Comparison of ENCODE assay signal across 9 cellular contexts in genomic region chr1:226687476-226687875, GRCh38. TPM values are rescaled to one million over a fixed set of nuclear protein-coding genes. Genes with fewer than 3 reads are reported as not detected.
DNase-seq lines count a peak whose midpoint lies in the region; ATAC-seq and TF ChIP-seq lines count a peak whose summit lies in the region.
"Had no signal": no experiment of that assay in that cellular context is flagged by ENCODE, and none has a peak within 500 bp of the region (broad histone marks: within the 10 kb centered on the region; RNA-seq: fewer than 3 reads in every experiment).

No MANE protein-coding gene starts in this region.

- H3K36me3 ChIP-seq in right atrium auricular region: no peaks in the 10 kb centered on the region
- peaks cover 0 to 4% (median 0%) of the 10 kb centered on the region in 5 donors for H3K36me3 ChIP-seq in subcutaneous abdominal adipose tissue (ENCODE audit: control insufficient read depth in 5 of 5, insufficient read depth in 5 of 5, low read length in 5 of 5)
- H3K36me3 ChIP-seq in colonic mucosa: no peaks in the 10 kb centered on the region

- peak overlapping the region in 1 of 5 donors; percentile 2 for H3K9ac ChIP-seq in subcutaneous abdominal adipose tissue (ENCODE audit: low read length in 5 of 5)
- H3K9ac ChIP-seq in colonic mucosa (ENCODE audit: low read depth in 2 of 2, low read length in 2 of 2): no peak overlapping the region

- peaks cover 24% of the 10 kb centered on the region for H3K4me1 Mint-ChIP-seq in type B pancreatic cell (ENCODE audit: unreplicated experiment)

- no peaks in the 10 kb centered on the region for H3K9me3 ChIP-seq in right atrium auricular region
- no peaks in the 10 kb centered on the region for H3K9me3 ChIP-seq in subcutaneous abdominal adipose tissue (ENCODE audit: control insufficient read depth in 5 of 5, low read length in 5 of 5)
- H3K9me3 ChIP-seq in colonic mucosa: no peaks in the 10 kb centered on the region

- H3K4me3 ChIP-seq in right atrium auricular region: no peak overlapping the region
- H3K4me3 ChIP-seq in subcutaneous abdominal adipose tissue (ENCODE audit: low read depth in 1 of 5, low read length in 5 of 5): no peak overlapping the region
- no peak overlapping the region for H3K4me3 ChIP-seq in colonic mucosa

- peaks cover 25% of the 10 kb centered on the region for H3K36me3 Mint-ChIP-seq in type B pancreatic cell

- H3K4me1 ChIP-seq in right atrium auricular region: peaks cover 0 to 95% of the 10 kb centered on the region in 2 donors
- H3K4me1 ChIP-seq in subcutaneous abdominal adipose tissue (ENCODE audit: control insufficient read depth in 5 of 5, insufficient read depth in 5 of 5, low read length in 5 of 5): peaks cover 11 to 100% (median 81%) of the 10 kb centered on the region in 5 donors
- H3K4me1 ChIP-seq in colonic mucosa: peaks cover 4% of the 10 kb centered on the region

- TF ChIP-seq CTCF in right atrium auricular region (IDR thresholded peaks at IDR 0.05) (peak in 1 of 2 donors; percentile 54), type B pancreatic cell (conservative IDR thresholded peaks at IDR 0.05) (no peak), colonic mucosa (IDR thresholded peaks at IDR 0.05) (no peak)

- no peaks in the 10 kb centered on the region for H3K9me3 Mint-ChIP-seq in type B pancreatic cell

- DNase-seq in DMS 273 (lab: John Stamatoyannopoulos, UW; ENCODE audit: unreplicated experiment) (peak; percentile 39), DMS 273 treated with DMSO at 0.1 percent for 48 hours (lab: John Stamatoyannopoulos, UW) (no peak), activated T-cell treated with anti-CD3 and anti-CD28 coated beads for 24 hours (ENCODE audit: low read depth) (peak; percentile 36), right atrium auricular region (ENCODE audit: low spot score) (no peak), type B pancreatic cell (ENCODE audit: extremely low spot score, unreplicated experiment) (no peak), colonic mucosa (no peak)

- H3K27me3 Mint-ChIP-seq in type B pancreatic cell: no peaks in the 10 kb centered on the region

- no peaks in the 10 kb centered on the region for H3K27me3 ChIP-seq in right atrium auricular region
- H3K27me3 ChIP-seq in subcutaneous abdominal adipose tissue (ENCODE audit: control insufficient read depth in 5 of 5, insufficient read depth in 4 of 5, low read length in 5 of 5): no peaks in the 10 kb centered on the region
- no peaks in the 10 kb centered on the region for H3K27me3 ChIP-seq in colonic mucosa

- H3K27ac ChIP-seq in right atrium auricular region (peak overlapping the region; percentile 38 to 68), subcutaneous abdominal adipose tissue (ENCODE audit: low read depth, low read length) (peak overlapping the region; percentile 30), colonic mucosa (no peak overlapping the region)

- no peak overlapping the region for H3K4me3 Mint-ChIP-seq in type B pancreatic cell

- H3K27ac Mint-ChIP-seq in type B pancreatic cell: no peak overlapping the region
- H3K27ac Mint-ChIP-seq: progenitor cell of endocrine pancreas had no signal

- intact Hi-C loops in colonic mucosa (cut with DNase I): no loop called here

- no peak for ATAC-seq in HG02885 (IDR thresholded peaks at IDR 0.05; ENCODE audit: poor library complexity, unreplicated experiment)

RNA-seq across cellular contexts. Expression of gene ITPKB, which starts 51.6 kb away (rescaled TPM):
- total RNA-seq in right atrium auricular region (10 to 100 TPM; 10.8 to 11.0 TPM), type B pancreatic cell (ENCODE audit: low replicate concordance) (24.5 and 31.4 TPM in 2 replicates), colonic mucosa (10 to 100 TPM; 11.6 to 16.9 TPM)

Comparison
In these comparisons a context has a peak if more than half of its experiments do, and no peak if none do; other contexts are left out.
1. DNase-seq: peak in DMS 273 (single experiment) and activated T-cell treated with anti-CD3 and anti-CD28 coated beads for 24 hours (single experiment); none in DMS 273 treated with DMSO at 0.1 percent for 48 hours (single experiment), right atrium auricular region (single experiment), type B pancreatic cell (single experiment) and colonic mucosa (single experiment).